Comparison of ENCODE assay signal across 8 cellular contexts in the genomic region with DNA sequence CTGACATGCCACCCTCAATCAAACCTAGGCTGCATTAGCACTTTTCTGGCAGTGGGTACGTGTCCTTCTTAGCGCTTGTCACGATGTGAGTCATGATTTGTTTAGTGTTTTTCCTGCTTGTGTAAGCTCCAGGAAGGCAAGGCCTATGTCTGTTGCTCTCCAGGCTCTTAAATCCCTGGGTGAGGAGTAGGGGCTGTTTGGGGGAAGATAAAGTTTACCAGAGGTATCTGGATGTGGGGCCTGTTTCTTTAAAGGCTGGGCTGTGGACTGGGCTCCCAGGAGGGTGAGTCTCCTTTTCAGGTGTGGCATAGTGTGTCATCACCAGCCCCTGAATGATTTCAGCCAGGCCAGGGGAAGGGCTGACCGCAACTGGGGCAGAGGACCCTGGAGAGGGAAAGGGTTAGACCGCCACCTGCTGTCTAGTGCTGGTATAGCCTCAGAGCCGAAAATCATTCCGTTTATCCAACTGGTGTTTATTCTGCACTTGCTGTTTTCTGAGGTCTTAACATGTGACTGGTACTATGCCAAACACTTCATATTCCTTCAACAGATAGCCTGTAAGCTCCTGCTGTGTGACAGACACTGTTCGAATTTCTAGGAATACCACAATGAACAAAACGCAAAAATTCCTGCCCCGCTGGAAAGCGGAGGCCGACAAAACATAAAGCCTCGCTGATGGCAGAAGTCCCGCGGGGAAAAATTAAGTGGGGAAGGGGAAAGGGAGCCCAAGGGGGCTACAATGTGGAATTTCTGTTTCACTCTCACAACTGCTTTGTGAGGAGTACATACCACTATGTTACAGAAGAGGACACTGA. TPM values are rescaled to one million over a fixed set of nuclear protein-coding genes. Genes with fewer than 3 reads are reported as not detected.
A peak's percentile ranks its signal among the peaks of the same experiment; 100 is the strongest.
DNase-seq lines count a peak whose midpoint lies in the region; ATAC-seq and TF ChIP-seq lines count a peak whose summit lies in the region.

No MANE protein-coding gene starts in this region.

- H2BK120ac ChIP-seq in H9 (ENCODE audit: low read depth, low read length, poor library complexity, severe bottlenecking) = no peak overlapping the region

- H3K9me3 Mint-ChIP-seq in CD4-positive, alpha-beta memory T cell = no peaks in the 10 kb centered on the region
- no peaks in the 10 kb centered on the region for H3K9me3 Mint-ChIP-seq in H9
- no peaks in the 10 kb centered on the region for H3K9me3 Mint-ChIP-seq in activated CD4-positive, alpha-beta memory T cell treated with anti-CD3 and anti-CD28 coated beads for 36 hours

- no peak overlapping the region for H3T11ph ChIP-seq in H9 (ENCODE audit: low read length)

- no peak overlapping the region for H2AK5ac ChIP-seq in H9 (ENCODE audit: insufficient read length, low read length)

- peak; percentile 94 for TF ChIP-seq CTCF in H9 (conservative IDR thresholded peaks at IDR 0.05)

- H3K9ac ChIP-seq in H9 (ENCODE audit: extremely low read depth, insufficient read length, low read length) = no peak overlapping the region

- no peaks in the 10 kb centered on the region for H3K23me2 ChIP-seq in H9 (ENCODE audit: insufficient read length, low read depth, low read length, poor library complexity, severe bottlenecking)

- intact Hi-C loops in CD4-positive, alpha-beta memory T cell (cut with micrococcal nuclease) = loop anchor here (1.0 kb wide), 3 partner anchors 28 to 260 kb away; no protein-coding TSS in a partner anchor
- intact Hi-C loops in activated CD4-positive, alpha-beta memory T cell treated with anti-CD3 and anti-CD28 coated beads for 36 hours (cut with micrococcal nuclease) = loop anchor here (1.0 kb wide), 2 partner anchors 28 to 238 kb away; no protein-coding TSS in a partner anchor

- H2BK12ac ChIP-seq in H9 (ENCODE audit: insufficient read length, low read depth, low read length) = no peak overlapping the region

- no peak overlapping the region for H3K4me3 Mint-ChIP-seq in CD4-positive, alpha-beta memory T cell
- H3K4me3 Mint-ChIP-seq in H9 = no peak overlapping the region
- no peak overlapping the region for H3K4me3 Mint-ChIP-seq in activated CD4-positive, alpha-beta memory T cell treated with anti-CD3 and anti-CD28 coated beads for 36 hours

- H4K20me1 ChIP-seq in H9 (ENCODE audit: control insufficient read depth, insufficient read depth, insufficient read length) = no peaks in the 10 kb centered on the region

- CTCF ChIA-PET in CD4-positive, alpha-beta memory T cell (lab: Charles Lee; ENCODE audit: partially characterized antibody) = interaction anchor here (0.9 to 7.0 kb wide), 12 partner anchors 9 to 703 kb away, joined by 3 to 60 read pairs (median 4); no protein-coding TSS in a partner anchor
- CTCF ChIA-PET in activated CD4-positive, alpha-beta memory T cell treated with anti-CD3 and anti-CD28 coated beads for 36 hours (lab: Charles Lee) = interaction anchor here (0.7 to 6.6 kb wide), 17 partner anchors 8 to 252 kb away, joined by 3 to 75 read pairs (median 4); partner anchors contain the start of genes FABP3 and SERINC2

- H3K27me3 ChIP-seq in CD4-positive, alpha-beta memory T cell (ENCODE audit: insufficient read depth, low read length) = no peaks in the 10 kb centered on the region
- no peaks in the 10 kb centered on the region for H3K27me3 ChIP-seq in H9 (ENCODE audit: insufficient read depth, low read length)
- H3K27me3 ChIP-seq in effector memory CD4-positive, alpha-beta T cell (replicated peaks; ENCODE audit: control insufficient read depth, insufficient read depth, low read length, poor library complexity, severe bottlenecking) = peaks cover 4% of the 10 kb centered on the region

- POLR2A ChIA-PET in CD4-positive, alpha-beta memory T cell (lab: Charles Lee; ENCODE audit: partially characterized antibody) = interaction anchor here (1.0 kb wide), 1 partner anchor 640 kb away, joined by 3 read pairs; no protein-coding TSS in a partner anchor
- POLR2A ChIA-PET in activated CD4-positive, alpha-beta memory T cell treated with anti-CD3 and anti-CD28 coated beads for 36 hours (lab: Charles Lee) = no interaction called here

- H3K4ac ChIP-seq in H9 (ENCODE audit: low read depth, low read length) = no peak overlapping the region

- H2AFZ ChIP-seq in H9 (ENCODE audit: low read length) = no peak overlapping the region

- H3K18ac ChIP-seq in H9 (ENCODE audit: insufficient read length, low read depth, low read length) = no peak overlapping the region

- no peak overlapping the region for H4K8ac ChIP-seq in H9 (replicated peaks; ENCODE audit: insufficient read length, low read depth, low read length)

- no peaks in the 10 kb centered on the region for H3K36me3 ChIP-seq in CD4-positive, alpha-beta memory T cell (ENCODE audit: insufficient read depth, low read length)
- H3K36me3 ChIP-seq in effector memory CD4-positive, alpha-beta T cell (ENCODE audit: control insufficient read depth, insufficient read depth, low read length) = no peaks in the 10 kb centered on the region
- peaks cover 4% of the 10 kb centered on the region for H3K36me3 ChIP-seq in mesodermal cell (ENCODE audit: control insufficient read depth, insufficient read depth, low read length)

- H3K4me1 ChIP-seq in CD4-positive, alpha-beta memory T cell (ENCODE audit: insufficient read depth, low read length) = peaks cover 3% of the 10 kb centered on the region
- no peaks in the 10 kb centered on the region for H3K4me1 ChIP-seq in H9 (ENCODE audit: insufficient read depth, low read length)
- H3K4me1 ChIP-seq in effector memory CD4-positive, alpha-beta T cell (ENCODE audit: control insufficient read depth, insufficient read depth, low read length, poor library complexity, severe bottlenecking) = no peaks in the 10 kb centered on the region
- H3K4me1 ChIP-seq in mesodermal cell (ENCODE audit: control insufficient read depth, insufficient read depth, low read length, poor library complexity, severe bottlenecking) = peaks cover 18% of the 10 kb centered on the region

- ATAC-seq in GM21515 (IDR thresholded peaks at IDR 0.05; ENCODE audit: unreplicated experiment) = no peak

- H3K14ac ChIP-seq in H9 (ENCODE audit: insufficient read depth, low read length) = no peak overlapping the region

- H3K36me3 Mint-ChIP-seq in CD4-positive, alpha-beta memory T cell = no peaks in the 10 kb centered on the region
- H3K36me3 Mint-ChIP-seq in H9 (ENCODE audit: insufficient read depth in 1 of 3, low read depth in 3 of 3) = peaks cover 0 to 13% (median 0%) of the 10 kb centered on the region in 3 experiments; a peak in 4 of 7 replicates
- no peaks in the 10 kb centered on the region for H3K36me3 Mint-ChIP-seq in activated CD4-positive, alpha-beta memory T cell treated with anti-CD3 and anti-CD28 coated beads for 36 hours

- H3K56ac ChIP-seq in H9 (ENCODE audit: insufficient read length, low read depth, low read length) = no peak overlapping the region

- no peaks in the 10 kb centered on the region for H3K9me3 ChIP-seq in CD4-positive, alpha-beta memory T cell (ENCODE audit: control insufficient read depth in 1 of 2, low read length in 2 of 2)
- no peaks in the 10 kb centered on the region for H3K9me3 ChIP-seq in H9 (ENCODE audit: control insufficient read depth, low read depth, low read length)
- H3K9me3 ChIP-seq in effector memory CD4-positive, alpha-beta T cell (ENCODE audit: control insufficient read depth, low read length) = no peaks in the 10 kb centered on the region
- no peaks in the 10 kb centered on the region for H3K9me3 ChIP-seq in mesodermal cell (ENCODE audit: control insufficient read depth, low read length)

- H3K79me1 ChIP-seq in H9 (ENCODE audit: insufficient read depth, low read depth, low read length, poor library complexity, severe bottlenecking) = no peaks in the 10 kb centered on the region

- H3K23ac ChIP-seq in H9 (ENCODE audit: insufficient read length, low read depth, low read length) = no peak overlapping the region

- no peak overlapping the region for H2BK20ac ChIP-seq in H9 (ENCODE audit: low read depth, low read length, poor library complexity, severe bottlenecking)

- no peak overlapping the region for H2BK5ac ChIP-seq in H9 (ENCODE audit: insufficient read length, low read length)

- H3K4me2 ChIP-seq in H9 (ENCODE audit: insufficient read depth, insufficient read length, low read length) = no peak overlapping the region

- H4K5ac ChIP-seq in H9 (ENCODE audit: insufficient read length, low read depth, low read length) = no peak overlapping the region

- no peak overlapping the region for H2BK15ac ChIP-seq in H9 (ENCODE audit: low read depth, low read length)

- H3K27ac Mint-ChIP-seq in CD4-positive, alpha-beta memory T cell = peak overlapping the region in 1 of 7 donors; percentile 82
- H3K27ac Mint-ChIP-seq in H9 = peak overlapping the region in 2 of 3 experiments; percentile 52 to 94; a peak in 4 of 7 replicates
- no peak overlapping the region for H3K27ac Mint-ChIP-seq in activated CD4-positive, alpha-beta memory T cell treated with anti-CD3 and anti-CD28 coated beads for 36 hours

- H3K79me2 ChIP-seq in H9 (ENCODE audit: insufficient read depth, low read length) = no peaks in the 10 kb centered on the region

- peaks cover 13 to 27% of the 10 kb centered on the region in 2 donors for H3K27me3 Mint-ChIP-seq in CD4-positive, alpha-beta memory T cell
- no peaks in the 10 kb centered on the region for H3K27me3 Mint-ChIP-seq in H9 (ENCODE audit: low read depth)
- peaks cover 23% of the 10 kb centered on the region for H3K27me3 Mint-ChIP-seq in activated CD4-positive, alpha-beta memory T cell treated with anti-CD3 and anti-CD28 coated beads for 36 hours

- no peak overlapping the region for H3K4me3 ChIP-seq in CD4-positive, alpha-beta memory T cell (ENCODE audit: low read length in 2 of 2)
- H3K4me3 ChIP-seq in effector memory CD4-positive, alpha-beta T cell (ENCODE audit: insufficient read depth, low read depth, low read length, poor library complexity, severe bottlenecking) = no peak overlapping the region
- no peak overlapping the region for H3K4me3 ChIP-seq in mesodermal cell (ENCODE audit: extremely low read depth, insufficient read depth, low read length, poor library complexity, severe bottlenecking)

- WGBS in H9 (ENCODE audit: extremely low coverage, insufficient read length, low lambda C conversion rate) = no CpG with 5 or more reads among the region's 15 CpGs
- WGBS in mesodermal cell (ENCODE audit: insufficient coverage in 2 of 2), 2 experiments = 30 to 67% methylated on average over 8 to 14 of the region's 15 CpGs

- no peak overlapping the region for H4K91ac ChIP-seq in H9 (ENCODE audit: insufficient read length, low read depth, low read length)

- no peak overlapping the region for H3K27ac ChIP-seq in CD4-positive, alpha-beta memory T cell (ENCODE audit: low read depth, low read length)
- H3K27ac ChIP-seq in H9 (ENCODE audit: insufficient read length, low read depth, low read length) (no peak overlapping the region), mesodermal cell (ENCODE audit: low read depth, low read length, severe bottlenecking) (peak overlapping the region; percentile 77)
- no peak overlapping the region for H3K27ac ChIP-seq in effector memory CD4-positive, alpha-beta T cell (ENCODE audit: insufficient read depth, low read length, poor library complexity, severe bottlenecking)

- H3K4me1 Mint-ChIP-seq in CD4-positive, alpha-beta memory T cell = peaks cover 0 to 7% (median 2%) of the 10 kb centered on the region in 4 donors
- peaks cover 10 to 15% of the 10 kb centered on the region in 2 experiments for H3K4me1 Mint-ChIP-seq in H9
- H3K4me1 Mint-ChIP-seq in activated CD4-positive, alpha-beta memory T cell treated with anti-CD3 and anti-CD28 coated beads for 36 hours (ENCODE audit: low read depth) = no peaks in the 10 kb centered on the region

- peak; percentile 37 to 57 (median 39) for DNase-seq in CD4-positive, alpha-beta memory T cell
- DNase-seq in H9 (peak; percentile 75), NCI-H82 (lab: John Stamatoyannopoulos, UW) (peak; percentile 83)
- DNase-seq in activated CD4-positive, alpha-beta memory T cell treated with anti-CD3 and anti-CD28 coated beads for 36 hours = peak; percentile 79
- DNase-seq in effector memory CD4-positive, alpha-beta T cell = peak; percentile 20 to 40 (median 39)
- DNase-seq in stimulated activated CD8-positive, alpha-beta memory T cell treated with anti-CD3 and anti-CD28 coated beads, Interleukin-15, amount 100 ng/mL, for 4 hours (ENCODE audit: low read depth in 2 of 2) = peak; percentile 22 to 37

RNA-seq across cellular contexts. Expression of gene SERINC2, which starts 9.7 kb away (rescaled TPM):
- total RNA-seq in CD4-positive, alpha-beta memory T cell = under 1 TPM; 0.11 to 0.15 TPM
- polyA plus RNA-seq in CD4-positive, alpha-beta memory T cell = under 1 TPM in 1 of 2 donors, not detected in 1; 0.18 TPM
- total RNA-seq in H9 (2021) = 14.1 and 14.7 TPM in 2 replicates
- under 1 TPM; 0.29 to 0.34 TPM for total RNA-seq in activated CD4-positive, alpha-beta memory T cell treated with anti-CD3 and anti-CD28 coated beads for 36 hours
- polyA plus RNA-seq in mesodermal cell (2013, experiment 1 of 2) = 16.1 TPM
- 13.4 TPM for polyA plus RNA-seq in mesodermal cell (2013, experiment 2 of 2)

RNA-seq across cellular contexts. Expression of gene FABP3, which starts 49.8 kb away (rescaled TPM):
- total RNA-seq in CD4-positive, alpha-beta memory T cell = 1 to 10 TPM in 1 of 2 experiments, not detected in 1; 1.2 TPM
- not detected for polyA plus RNA-seq in CD4-positive, alpha-beta memory T cell
- 9.0 and 10.2 TPM in 2 replicates for total RNA-seq in H9 (2021)
- total RNA-seq in activated CD4-positive, alpha-beta memory T cell treated with anti-CD3 and anti-CD28 coated beads for 36 hours = not detected
- polyA plus RNA-seq in mesodermal cell (2013, experiment 1 of 2) = 34.6 TPM
- 28.3 TPM for polyA plus RNA-seq in mesodermal cell (2013, experiment 2 of 2)

Comparison
In these comparisons a context has a peak if more than half of its experiments do, and no peak if none do; other contexts are left out.
1. DNase-seq: peak in every context shown above with its lines; median percentile 83 in NCI-H82; 79 in activated CD4-positive, alpha-beta memory T cell treated with anti-CD3 and anti-CD28 coated beads for 36 hours; 75 in H9; 39 in CD4-positive, alpha-beta memory T cell; 39 in effector memory CD4-positive, alpha-beta T cell; 30 in stimulated activated CD8-positive, alpha-beta memory T cell treated with anti-CD3 and anti-CD28 coated beads, Interleukin-15, amount 100 ng/mL, for 4 hours.
2. RNA of gene SERINC2, which starts 9.7 kb away (total RNA-seq): 14.1 to 14.7 TPM in H9; 0.29 to 0.34 TPM in activated CD4-positive, alpha-beta memory T cell treated with anti-CD3 and anti-CD28 coated beads for 36 hours and 0.11 to 0.15 TPM in CD4-positive, alpha-beta memory T cell; every median in the first group is over 10 times any median in the second.